In genomic region chr10:68135922-68136718, GRCh38 we compare ENCODE assay signal across 10 cellular contexts. TPM values are rescaled to one million over a fixed set of nuclear protein-coding genes. Genes with fewer than 3 reads are reported as not detected.
DNase-seq lines count a peak whose midpoint lies in the region; ATAC-seq, FAIRE-seq and TF ChIP-seq lines count a peak whose summit lies in the region.
"Had no signal": no experiment of that assay in that cellular context is flagged by ENCODE, and none has a peak within 500 bp of the region (broad histone marks: within the 10 kb centered on the region; RNA-seq: fewer than 3 reads in every experiment).

No MANE protein-coding gene starts in this region.

- peak; percentile 70 for ATAC-seq in SK-N-SH treated with all-trans-retinoic acid at 6 μM for 48 hours
- ATAC-seq in gastrocnemius medialis: peak; percentile 86 to 90
- ATAC-seq in GM19397 (IDR thresholded peaks at IDR 0.05; ENCODE audit: unreplicated experiment): no peak
- ATAC-seq in HG02642 (IDR thresholded peaks at IDR 0.05; ENCODE audit: poor library complexity, unreplicated experiment): no peak

- peak in 1 of 2 donors; percentile 10 for TF ChIP-seq POLR2A in gastrocnemius medialis (IDR thresholded peaks at IDR 0.05)

- in situ Hi-C loops in gastrocnemius medialis (cut with MboI; ENCODE audit: low sequenced_read_pairs in 4 of 4): no loop called here

- H3K4me1 ChIP-seq in gastrocnemius medialis: peaks cover 76 to 79% of the 10 kb centered on the region in 2 donors

- H3K36me3 ChIP-seq in gastrocnemius medialis: peaks cover 0 to 4% of the 10 kb centered on the region in 2 donors

- TF ChIP-seq CTCF in fibroblast of the aortic adventitia (IDR thresholded peaks at IDR 0.05; ENCODE audit: insufficient read depth, low read length) (no peak), gastrocnemius medialis (IDR thresholded peaks at IDR 0.05 in 4 of 5, conservative IDR thresholded peaks at IDR 0.05 in 1 of 5) (no peak)

- intact Hi-C loops in gastrocnemius medialis (cut with DNase I; ENCODE audit: low total_unique reads): no loop called here

- no peak for DNase-seq in GM19239 (ENCODE audit: insufficient read length, low spot score)
- DNase-seq in fibroblast of the aortic adventitia (ENCODE audit: low read depth): peak; percentile 86
- peak; percentile 58 to 63 for DNase-seq in gastrocnemius medialis
- no peak for DNase-seq in NCI-H187 treated with DMSO at 0.1 percent for 48 hours (lab: John Stamatoyannopoulos, UW)
- no peak for DNase-seq in NCI-H774 (lab: John Stamatoyannopoulos, UW)

- no peaks in the 10 kb centered on the region for H3K27me3 ChIP-seq in gastrocnemius medialis

- peak overlapping the region; percentile 79 to 90 (median 87) for H3K27ac ChIP-seq in gastrocnemius medialis

- H3K9me3 ChIP-seq in gastrocnemius medialis: no peaks in the 10 kb centered on the region

- FAIRE-seq in GM19239 (lab: Jason Lieb, UNC): peak; percentile 47
- FAIRE-seq: GM18507 had no signal

- H3K4me3 ChIP-seq in fibroblast of the aortic adventitia (ENCODE audit: low read depth, low read length) (no peak overlapping the region), gastrocnemius medialis (peak overlapping the region in 3 of 4 donors; percentile 1 to 12 (median 1))

TF ChIP-seq in SK-N-SH treated with all-trans-retinoic acid at 6 μM for 48 hours, 23 proteins besides CTCF, POLR2A, EP300 and RAD21:
- TF ChIP-seq CSDC2 (CRISPR knock-in tag; IDR thresholded peaks at IDR 0.05) (0 out of 2 replicates have a peak, but pooled peaks have one; percentile 51), POU6F1 (CRISPR knock-in tag; IDR thresholded peaks at IDR 0.05; ENCODE audit: borderline replicate concordance, low read depth) (0 out of 2 replicates have a peak, but pooled peaks have one; percentile 6), ZC3H10 (CRISPR knock-in tag; IDR thresholded peaks at IDR 0.05) (no peak; the same call in 1 of the 2 replicates), ARNTL (CRISPR knock-in tag; IDR thresholded peaks at IDR 0.05; ENCODE audit: borderline replicate concordance, low read depth) (no peak), ZNF8 (CRISPR knock-in tag; IDR thresholded peaks at IDR 0.05) (no peak), ISL1 (CRISPR knock-in tag; IDR thresholded peaks at IDR 0.05) (peak; percentile 55), PPARA (CRISPR knock-in tag; IDR thresholded peaks at IDR 0.05; ENCODE audit: borderline replicate concordance) (no peak)

RNA-seq across cellular contexts. Expression of gene MYPN, which starts 26.8 kb away (rescaled TPM):
- total RNA-seq in fibroblast of the aortic adventitia (ENCODE audit: low replicate concordance) (0.08 and 1.7 TPM in 2 replicates), gastrocnemius medialis (100 to 1,000 TPM; 118 to 342 (median 193) TPM)
- total RNA-seq: T-helper 1 cell treated with Interleukin-12 subunit alpha and Interleukin-12 subunit beta and Interleukin-4 antibody, amounts not matched to agents 30 ng/mL and 1 ng/mL, for 36 hours had no signal

Comparison
In these comparisons a context has a peak if more than half of its experiments do, and no peak if none do; other contexts are left out.
1. DNase-seq: peak in fibroblast of the aortic adventitia (single experiment) and gastrocnemius medialis (2 of 2); none in GM19239 (single experiment), NCI-H187 treated with DMSO at 0.1 percent for 48 hours (single experiment) and NCI-H774 (single experiment).
2. ATAC-seq: peak in SK-N-SH treated with all-trans-retinoic acid at 6 μM for 48 hours (single experiment) and gastrocnemius medialis (2 of 2); none in GM19397 (single experiment) and HG02642 (single experiment).
3. RNA of gene MYPN, which starts 26.8 kb away (total RNA-seq): 118 to 342 TPM in gastrocnemius medialis; 0.08 to 1.7 TPM in fibroblast of the aortic adventitia; every median in the first group is over 10 times any median in the second.